In genomic region chr5:151230048-151230680, GRCh38 we compare ENCODE assay signal across 1 cellular context.
TF ChIP-seq lines count a peak whose summit lies in the region.

No MANE protein-coding gene starts in this region.

TF ChIP-seq in HepG2, 621 proteins besides CTCF, POLR2A, EP300 and RAD21:
- TF ChIP-seq ZNF263 (CRISPR knock-in tag; IDR thresholded peaks at IDR 0.05): peak; percentile 41; the same call in 1 of the 2 replicates
- no peak for TF ChIP-seq ZNF12 (CRISPR knock-in tag; IDR thresholded peaks at IDR 0.05)
TF ChIP-seq in HepG2: peak in this region for 1.
